Comparison of ENCODE assay signal across 9 cellular contexts in genomic region chr19:41427647-41428480, GRCh38. TPM values are rescaled to one million over a fixed set of nuclear protein-coding genes. Genes with fewer than 3 reads are reported as not detected.
DNase-seq lines count a peak whose midpoint lies in the region; ATAC-seq and TF ChIP-seq lines count a peak whose summit lies in the region.
"Had no signal": no experiment of that assay in that cellular context is flagged by ENCODE, and none has a peak within 500 bp of the region (broad histone marks: within the 10 kb centered on the region; RNA-seq: fewer than 3 reads in every experiment).

No MANE protein-coding gene starts in this region.

- no peaks in the 10 kb centered on the region for H3K27me3 ChIP-seq in CD4-positive, alpha-beta T cell (ENCODE audit: control insufficient read depth, insufficient read depth, low read length)
- no peaks in the 10 kb centered on the region for H3K27me3 ChIP-seq in ovary

- H3K4me1 Mint-ChIP-seq in CD4-positive, alpha-beta T cell (ENCODE audit: low read depth) = peaks cover 36% of the 10 kb centered on the region
- H3K4me1 Mint-ChIP-seq in activated T-cell treated with anti-CD3 and anti-CD28 coated beads, Interleukin-2, amount 50 U/mL, for 4 hours (ENCODE audit: low read depth) = peaks cover 28% of the 10 kb centered on the region

- peak in 6 of 10 experiments; percentile 15 to 36 (median 24) for DNase-seq in CD4-positive, alpha-beta T cell
- DNase-seq in NB4 (ENCODE audit: low read depth) = peak; percentile 71
- DNase-seq in activated T-cell treated with anti-CD3 and anti-CD28 coated beads, Interleukin-2, amount 50 U/mL, for 4 hours = no peak
- DNase-seq in fibroblast of peridontal ligament (ENCODE audit: extremely low read depth) = peak; percentile 11
- peak in 4 of 5 donors; percentile 42 to 63 (median 56) for DNase-seq in ovary
- DNase-seq in left lobe of liver (ENCODE audit: low spot score) = no peak
- no peak for DNase-seq in putamen (ENCODE audit: low spot score)

- peaks cover 6% of the 10 kb centered on the region for H3K4me1 ChIP-seq in ovary (ENCODE audit: insufficient read depth)

- H3K27me3 Mint-ChIP-seq in CD4-positive, alpha-beta T cell = no peaks in the 10 kb centered on the region
- H3K27me3 Mint-ChIP-seq in activated T-cell treated with anti-CD3 and anti-CD28 coated beads, Interleukin-2, amount 50 U/mL, for 4 hours (ENCODE audit: low read depth) = no peaks in the 10 kb centered on the region

- H3K36me3 Mint-ChIP-seq in CD4-positive, alpha-beta T cell (ENCODE audit: low read depth) = peaks cover 45% of the 10 kb centered on the region
- H3K36me3 Mint-ChIP-seq in activated T-cell treated with anti-CD3 and anti-CD28 coated beads, Interleukin-2, amount 50 U/mL, for 4 hours (ENCODE audit: insufficient read depth) = peaks cover 13% of the 10 kb centered on the region

- H3K27ac ChIP-seq in CD4-positive, alpha-beta T cell (ENCODE audit: low read depth, low read length) = peak overlapping the region; percentile 41
- peak overlapping the region; percentile 22 to 68 for H3K27ac ChIP-seq in ovary

- no peak for TF ChIP-seq EP300 in ovary (IDR thresholded peaks at IDR 0.05)

- no peaks in the 10 kb centered on the region for H3K36me3 ChIP-seq in ovary

- WGBS in ovary, 3 donors = 14 to 21% (median 16%) methylated on average over 23 of the region's 23 CpGs

- intact Hi-C loops in CD4-positive, alpha-beta T cell (cut with DNase I, micrococcal nuclease) = no loop called here
- intact Hi-C loops in ovary (cut with DNase I) = no loop called here

- TF ChIP-seq POLR2A in NB4 (IDR thresholded peaks at IDR 0.05; ENCODE audit: extremely low read depth, insufficient read length) = no peak
- no peak for TF ChIP-seq POLR2A in ovary (IDR thresholded peaks at IDR 0.05)

- ATAC-seq in CD4-positive, alpha-beta T cell (ENCODE audit: poor library complexity) = peak; percentile 59
- ATAC-seq in activated T-cell treated with anti-CD3 and anti-CD28 coated beads, Interleukin-2, amount 50 U/mL, for 4 hours = peak; percentile 51 to 53
- ATAC-seq in GM19023 (IDR thresholded peaks at IDR 0.05; ENCODE audit: unreplicated experiment) = no peak
- ATAC-seq in left lobe of liver = no peak

- H3K9me3 Mint-ChIP-seq in CD4-positive, alpha-beta T cell = no peaks in the 10 kb centered on the region
- H3K9me3 Mint-ChIP-seq in activated T-cell treated with anti-CD3 and anti-CD28 coated beads, Interleukin-2, amount 50 U/mL, for 4 hours = no peaks in the 10 kb centered on the region

- POLR2A ChIA-PET in CD4-positive, alpha-beta T cell (lab: Charles Lee) = interaction anchor here (1.7 kb wide), 1 partner anchor 164 kb away, joined by 8 read pairs; the partner anchor contains the start of gene HNRNPUL1

- no peak for TF ChIP-seq CTCF in CD4-positive, alpha-beta T cell (IDR thresholded peaks at IDR 0.05)
- TF ChIP-seq CTCF in NB4 (IDR thresholded peaks at IDR 0.05; ENCODE audit: low read depth, low read length) = no peak
- no peak for TF ChIP-seq CTCF in ovary (IDR thresholded peaks at IDR 0.05)

- H3K27ac Mint-ChIP-seq in CD4-positive, alpha-beta T cell = peak overlapping the region; percentile 75

- no peaks in the 10 kb centered on the region for H3K9me3 ChIP-seq in CD4-positive, alpha-beta T cell (ENCODE audit: control insufficient read depth, low read length)
- no peaks in the 10 kb centered on the region for H3K9me3 ChIP-seq in ovary

- CTCF ChIA-PET in CD4-positive, alpha-beta T cell (lab: Charles Lee) = interaction anchor here (0.5 to 1.2 kb wide), 2 partner anchors 12 to 224 kb away, joined by 3 to 6 read pairs; partner anchors contain the start of gene DMAC2

- H3K4me3 ChIP-seq in NB4 (ENCODE audit: low read depth, low read length) = peak overlapping the region; percentile 38
- peak overlapping the region; percentile 54 for H3K4me3 ChIP-seq in ovary

- peak overlapping the region; percentile 83 for H3K4me3 Mint-ChIP-seq in CD4-positive, alpha-beta T cell
- peak overlapping the region; percentile 79 for H3K4me3 Mint-ChIP-seq in activated T-cell treated with anti-CD3 and anti-CD28 coated beads, Interleukin-2, amount 50 U/mL, for 4 hours

RNA-seq across cellular contexts. Expression of gene B3GNT8, which starts 0.7 kb away (rescaled TPM):
- 1 to 10 TPM in 1 of 2 experiments, under 1 TPM in 1; 0.58 to 1.2 TPM for total RNA-seq in CD4-positive, alpha-beta T cell
- total RNA-seq in activated T-cell treated with anti-CD3 and anti-CD28 coated beads, Interleukin-2, amount 50 U/mL, for 4 hours = under 1 TPM; 0.15 to 0.35 (median 0.24) TPM
- 1 to 10 TPM in 4 of 7 donors, under 1 TPM in 3; 0.51 to 2.2 (median 1.2) TPM for total RNA-seq in ovary
- polyA plus RNA-seq in ovary = 1 to 10 TPM in 1 of 2 donors, not detected in 1; 1.1 TPM
- total RNA-seq in left lobe of liver = 0.65 TPM

RNA-seq across cellular contexts. Expression of gene DMAC2, which starts 11.8 kb away (rescaled TPM):
- total RNA-seq in CD4-positive, alpha-beta T cell = 10 to 100 TPM; 21.6 to 25.7 TPM
- total RNA-seq in activated T-cell treated with anti-CD3 and anti-CD28 coated beads, Interleukin-2, amount 50 U/mL, for 4 hours = 10 to 100 TPM; 70.9 to 79.8 (median 72.2) TPM
- total RNA-seq in ovary (10 to 100 TPM; 23.1 to 35.9 (median 33.1) TPM), left lobe of liver (21.2 TPM)
- polyA plus RNA-seq in ovary = 10 to 100 TPM; 31.0 TPM

RNA-seq across cellular contexts. Expression of gene ERICH4, which starts 15.1 kb away (rescaled TPM):
- total RNA-seq in CD4-positive, alpha-beta T cell = not detected
- not detected for total RNA-seq in activated T-cell treated with anti-CD3 and anti-CD28 coated beads, Interleukin-2, amount 50 U/mL, for 4 hours
- total RNA-seq in ovary (not detected), left lobe of liver (not detected)
- polyA plus RNA-seq in ovary = not detected
- total RNA-seq: dermis microvascular lymphatic vessel endothelial cell had no signal

RNA-seq across cellular contexts. Expression of gene BCKDHA, which starts 30.2 kb away (rescaled TPM):
- 10 to 100 TPM; 12.2 to 13.1 TPM for total RNA-seq in CD4-positive, alpha-beta T cell
- total RNA-seq in activated T-cell treated with anti-CD3 and anti-CD28 coated beads, Interleukin-2, amount 50 U/mL, for 4 hours = 10 to 100 TPM; 23.7 to 29.1 (median 26.7) TPM
- total RNA-seq in ovary (10 to 100 TPM; 14.3 to 31.6 (median 19.0) TPM), left lobe of liver (64.4 TPM)
- polyA plus RNA-seq in ovary = 10 to 100 TPM in 1 of 2 donors, 1 to 10 TPM in 1; 3.8 to 43.8 TPM

RNA-seq across cellular contexts. Expression of gene EXOSC5, which starts 30.7 kb away (rescaled TPM):
- 1 to 10 TPM; 6.5 to 7.5 TPM for total RNA-seq in CD4-positive, alpha-beta T cell
- 10 to 100 TPM; 86.3 to 95.5 (median 94.5) TPM for total RNA-seq in activated T-cell treated with anti-CD3 and anti-CD28 coated beads, Interleukin-2, amount 50 U/mL, for 4 hours
- total RNA-seq in ovary = 10 to 100 TPM in 4 of 7 donors, 1 to 10 TPM in 3; 6.6 to 25.0 (median 13.8) TPM
- polyA plus RNA-seq in ovary = 10 to 100 TPM in 1 of 2 donors, 1 to 10 TPM in 1; 1.5 to 24.6 TPM
- total RNA-seq in left lobe of liver = 13.2 TPM

Comparison
In these comparisons a context has a peak if more than half of its experiments do, and no peak if none do; other contexts are left out.
1. ATAC-seq: peak in CD4-positive, alpha-beta T cell (single experiment) and activated T-cell treated with anti-CD3 and anti-CD28 coated beads, Interleukin-2, amount 50 U/mL, for 4 hours (2 of 2); none in GM19023 (single experiment) and left lobe of liver (single experiment).
2. DNase-seq: peak in CD4-positive, alpha-beta T cell (6 of 10), NB4 (single experiment), fibroblast of peridontal ligament (single experiment) and ovary (4 of 5); none in activated T-cell treated with anti-CD3 and anti-CD28 coated beads, Interleukin-2, amount 50 U/mL, for 4 hours (single experiment), left lobe of liver (single experiment) and putamen (single experiment).